ENCODE assay signal across 5 cellular contexts in genomic region chr2:57209799-57210198, GRCh38.
"Had no signal": no experiment of that assay in that cellular context is flagged by ENCODE, and none has a peak within 500 bp of the region (broad histone marks: within the 10 kb centered on the region; RNA-seq: fewer than 3 reads in every experiment).

No MANE protein-coding gene starts in this region.

- H3K4me2 ChIP-seq: GM23338 had no signal

- DNase-seq: H9, HCEC 1CT, IMR-90 had no signal

- H2AFZ ChIP-seq: GM23338 had no signal

- H3K4me3 ChIP-seq: GM23338, K562 had no signal

- ATAC-seq: GM23338, K562 had no signal
